Comparison of ENCODE assay signal across 12 cellular contexts in genomic region chr5:76813982-76814562, GRCh38. TPM values are rescaled to one million over a fixed set of nuclear protein-coding genes. Genes with fewer than 3 reads are reported as not detected.
DNase-seq lines count a peak whose midpoint lies in the region; ATAC-seq and TF ChIP-seq lines count a peak whose summit lies in the region.
"Had no signal": no experiment of that assay in that cellular context is flagged by ENCODE, and none has a peak within 500 bp of the region (broad histone marks: within the 10 kb centered on the region; RNA-seq: fewer than 3 reads in every experiment).

No MANE protein-coding gene starts in this region.

- H3K27ac ChIP-seq in RWPE1 (peak overlapping the region; percentile 73), epithelial cell of prostate (peak overlapping the region; percentile 41)

- DNase-seq in H4 (ENCODE audit: low spot score) (peak; percentile 83), RWPE1 (ENCODE audit: low spot score) (peak; percentile 92), epithelial cell of prostate (ENCODE audit: low read depth, low spot score) (peak; percentile 94), skeletal muscle cell (ENCODE audit: low read depth) (peak; percentile 73), 8988T (no peak)
- DNase-seq: activated CD4-positive, alpha-beta T cell treated with anti-CD3 and anti-CD28 coated beads for 36 hours; NCI-H1092 treated with DMSO at 0.1 percent for 48 hours; stimulated activated CD4-positive, alpha-beta T cell treated with anti-CD3 and anti-CD28 coated beads, Interleukin-4, amount 100 ng/mL, for 4 hours; stimulated activated naive CD8-positive, alpha-beta T cell treated with anti-CD3 and anti-CD28 coated beads, Interleukin-15, amount 100 ng/mL, for 72 hours had no signal

- ATAC-seq in GM21737 (IDR thresholded peaks at IDR 0.05; ENCODE audit: unreplicated experiment), result no peak
- no peak for ATAC-seq in HG03342 (IDR thresholded peaks at IDR 0.05; ENCODE audit: unreplicated experiment)
- ATAC-seq: activated CD4-positive, alpha-beta T cell treated with anti-CD3 and anti-CD28 coated beads for 36 hours; activated T-helper 17 cell treated with anti-CD3 and anti-CD28 coated beads, Interleukin-2, amount 50 U/mL, for 72 hours; stimulated activated naive CD8-positive, alpha-beta T cell treated with anti-CD3 and anti-CD28 coated beads, Interleukin-15, amount 100 ng/mL, for 72 hours had no signal

- TF ChIP-seq CTCF in RWPE1 (conservative IDR thresholded peaks at IDR 0.05; ENCODE audit: low read depth), result no peak

- CTCF ChIA-PET in RWPE1 (lab: Yijun Ruan, JAX), result interaction anchor here (0.6 to 0.9 kb wide), 3 partner anchors 23 to 1739 kb away, joined by 3 to 4 read pairs (median 3); no protein-coding TSS in a partner anchor

- no peak overlapping the region for H3K4me3 ChIP-seq in skeletal muscle cell (ENCODE audit: low read depth, low read length)

- POLR2A ChIA-PET in RWPE1 (lab: Yijun Ruan, JAX; ENCODE audit: low non-redundant PET), result interaction anchor here (0.6 kb wide), 1 partner anchor 24 kb away, joined by 4 read pairs; no protein-coding TSS in a partner anchor

RNA-seq across cellular contexts. Expression of gene F2RL1, which starts 4.8 kb away (rescaled TPM):
- total RNA-seq in H4 (2014; rRNA removed; shearing (Covaris generic)), result 48.8 and 59.5 TPM in 2 replicates

RNA-seq across cellular contexts. Expression of gene S100Z, which starts 35.7 kb away (rescaled TPM):
- total RNA-seq in H4 (2014; rRNA removed; shearing (Covaris generic)), result 0.23 TPM in 1 of 2 replicates, not detected in the other
